15 cellular contexts compared by ENCODE assay signal in genomic region chr11:16001044-16001568, GRCh38.
DNase-seq lines count a peak whose midpoint lies in the region; ATAC-seq, FAIRE-seq and TF ChIP-seq lines count a peak whose summit lies in the region.
"Had no signal": no experiment of that assay in that cellular context is flagged by ENCODE, and none has a peak within 500 bp of the region (broad histone marks: within the 10 kb centered on the region; RNA-seq: fewer than 3 reads in every experiment).

No MANE protein-coding gene starts in this region.

- no peak for TF ChIP-seq EP300 in stomach (IDR thresholded peaks at IDR 0.05)

- no peak overlapping the region for H3K9ac ChIP-seq in keratinocyte (ENCODE audit: control insufficient read depth, extremely low read depth, insufficient read depth, low read length)

- no peak overlapping the region for H3K4me3 Mint-ChIP-seq in glutamatergic neuron (ENCODE audit: unreplicated experiment)
- H3K4me3 Mint-ChIP-seq: T-helper 1 cell treated with Interleukin-12 subunit alpha and Interleukin-12 subunit beta and Interleukin-4 antibody, amounts not matched to agents 30 μg/mL and 1 μg/mL, for 36 hours had no signal

- ATAC-seq in HG03432 (IDR thresholded peaks at IDR 0.05; ENCODE audit: unreplicated experiment) (peak; percentile 11), HG02970 (IDR thresholded peaks at IDR 0.05; ENCODE audit: low FRiP score, unreplicated experiment) (no peak)

- no peak for TF ChIP-seq POLR2A in stomach (IDR thresholded peaks at IDR 0.05)

- H2AFZ ChIP-seq in keratinocyte (ENCODE audit: control insufficient read depth, low read length) = no peak overlapping the region

- no peak for FAIRE-seq in keratinocyte (lab: Jason Lieb, UNC)

- POLR2A ChIA-PET in RWPE1 (lab: Yijun Ruan, JAX; ENCODE audit: low non-redundant PET) = no interaction called here

- H4K20me1 ChIP-seq in keratinocyte (ENCODE audit: control insufficient read depth, extremely low read depth, insufficient read depth, low read length) = no peaks in the 10 kb centered on the region

- dilution Hi-C loops in keratinocyte (cut with MboI; ENCODE audit: extremely low pct_ligation_motif_present, low sequenced_read_pairs) = no loop called here

- 36 to 49% (median 37%) methylated on average over 4 of the region's 4 CpGs for WGBS in stomach, 5 donors

- DNase-seq in RWPE1 (ENCODE audit: low spot score) = no peak
- DNase-seq in keratinocyte (ENCODE audit: low read depth, low spot score) = no peak
- no peak for DNase-seq in stomach
- DNase-seq in glutamatergic neuron = no peak
- DNase-seq in amygdala (lab: John Stamatoyannopoulos, UW) = no peak
- DNase-seq: activated CD4-positive, alpha-beta T cell treated with anti-CD3 and anti-CD28 coated beads for 1 hour; Karpas-422; left cardiac atrium; Peyer's patch; stimulated activated CD4-positive, alpha-beta T cell treated with anti-CD3 and anti-CD28 coated beads, Interleukin-15, amount 100 ng/mL, for 24 hours had no signal

- no peaks in the 10 kb centered on the region for H3K36me3 Mint-ChIP-seq in glutamatergic neuron (ENCODE audit: unreplicated experiment)
- H3K36me3 Mint-ChIP-seq: CD14-positive monocyte had no signal

- H3K27ac ChIP-seq in RWPE1 = peak overlapping the region; percentile 49; the same call in 1 of the 2 replicates
- peak overlapping the region; percentile 17 for H3K27ac ChIP-seq in keratinocyte (ENCODE audit: control insufficient read depth, insufficient read depth, low read length)
- peak overlapping the region in 4 of 5 donors; percentile 2 to 83 (median 44) for H3K27ac ChIP-seq in stomach
- H3K27ac ChIP-seq: esophagus muscularis mucosa had no signal

- H3K79me2 ChIP-seq in keratinocyte (ENCODE audit: control insufficient read depth, insufficient read depth, low read length) = no peaks in the 10 kb centered on the region

- H3K36me3 ChIP-seq in keratinocyte (ENCODE audit: control insufficient read depth in 2 of 2, extremely low read depth in 1 of 2, insufficient read depth in 2 of 2, low read length in 2 of 2) (no peaks in the 10 kb centered on the region), stomach (no peaks in the 10 kb centered on the region)
- H3K36me3 ChIP-seq: esophagus muscularis mucosa, Peyer's patch had no signal

- CTCF ChIA-PET in RWPE1 (lab: Yijun Ruan, JAX) = interaction anchor here (0.5 to 0.7 kb wide), 2 partner anchors 126 to 534 kb away, joined by 3 to 8 read pairs; no protein-coding TSS in a partner anchor

- TF ChIP-seq CTCF in RWPE1 (conservative IDR thresholded peaks at IDR 0.05; ENCODE audit: low read depth) (no peak), keratinocyte (optimal IDR thresholded peaks at IDR 0.05 in 1 of 3, IDR thresholded peaks at IDR 0.05 in 1 of 3, conservative IDR thresholded peaks at IDR 0.05 in 1 of 3; ENCODE audit: extremely low read depth in 1 of 3, insufficient read depth in 2 of 3, low read length in 3 of 3) (no peak), stomach (IDR thresholded peaks at IDR 0.05) (no peak), glutamatergic neuron (IDR thresholded peaks at IDR 0.05; ENCODE audit: partially characterized antibody, unreplicated experiment) (no peak)

- H3K9me3 ChIP-seq in keratinocyte (ENCODE audit: control insufficient read depth, low read depth, low read length) (no peaks in the 10 kb centered on the region), stomach (no peaks in the 10 kb centered on the region)
- H3K9me3 ChIP-seq: esophagus muscularis mucosa, Peyer's patch had no signal

- intact Hi-C loops in stomach (cut with DNase I; ENCODE audit: low total_unique reads) = no loop called here

- H3K27me3 ChIP-seq in keratinocyte (ENCODE audit: control insufficient read depth, extremely low read depth, insufficient read depth, low read length) (no peaks in the 10 kb centered on the region), stomach (no peaks in the 10 kb centered on the region)
- H3K27me3 ChIP-seq: esophagus muscularis mucosa, Peyer's patch had no signal

- no peak overlapping the region for H3K27ac Mint-ChIP-seq in glutamatergic neuron (ENCODE audit: unreplicated experiment)
- H3K27ac Mint-ChIP-seq: T-helper 1 cell treated with Interleukin-12 subunit alpha and Interleukin-12 subunit beta and Interleukin-4 antibody, amounts not matched to agents 30 μg/mL and 1 μg/mL, for 36 hours had no signal

- peaks cover 4% of the 10 kb centered on the region for H3K4me1 Mint-ChIP-seq in glutamatergic neuron (ENCODE audit: low read depth, unreplicated experiment)

- no peaks in the 10 kb centered on the region for H3K9me3 Mint-ChIP-seq in glutamatergic neuron (ENCODE audit: unreplicated experiment)
- H3K9me3 Mint-ChIP-seq: T-helper 1 cell treated with Interleukin-12 subunit alpha and Interleukin-12 subunit beta and Interleukin-4 antibody, amounts not matched to agents 30 μg/mL and 1 μg/mL, for 36 hours had no signal

- H3K27me3 Mint-ChIP-seq in glutamatergic neuron (ENCODE audit: unreplicated experiment) = no peaks in the 10 kb centered on the region

- peak overlapping the region; percentile 41 for H3K4me2 ChIP-seq in keratinocyte (ENCODE audit: control insufficient read depth, extremely low read depth, insufficient read depth, low read depth, low read length)

- H3K9me1 ChIP-seq in keratinocyte (ENCODE audit: control insufficient read depth, extremely low read depth, insufficient read depth, low read length) = no peaks in the 10 kb centered on the region

- H3K4me3 ChIP-seq in keratinocyte (ENCODE audit: control insufficient read depth in 2 of 3, extremely low read depth in 1 of 3, insufficient read depth in 2 of 3, low read depth in 1 of 3, low read length in 3 of 3) = no peak overlapping the region
- no peak overlapping the region for H3K4me3 ChIP-seq in stomach
- H3K4me3 ChIP-seq: esophagus muscularis mucosa, Peyer's patch had no signal

- H3K4me1 ChIP-seq in keratinocyte (ENCODE audit: control insufficient read depth, extremely low read depth, insufficient read depth, low read length) (peaks cover 22% of the 10 kb centered on the region), stomach (peaks cover 11 to 26% (median 23%) of the 10 kb centered on the region in 4 donors)
